18 cellular contexts compared by ENCODE assay signal in genomic region chr2:241363316-241363879, GRCh38. TPM values are rescaled to one million over a fixed set of nuclear protein-coding genes. Genes with fewer than 3 reads are reported as not detected.
A peak's percentile ranks its signal among the peaks of the same experiment; 100 is the strongest.
DNase-seq lines count a peak whose midpoint lies in the region; ATAC-seq, FAIRE-seq and TF ChIP-seq lines count a peak whose summit lies in the region.
"Had no signal": no experiment of that assay in that cellular context is flagged by ENCODE, and none has a peak within 500 bp of the region (broad histone marks: within the 10 kb centered on the region; RNA-seq: fewer than 3 reads in every experiment).

No MANE protein-coding gene starts in this region.

- H3K27me3 ChIP-seq in K562 (ENCODE audit: control insufficient read depth in 2 of 2, insufficient read depth in 2 of 2, low read length in 2 of 2), result no peaks in the 10 kb centered on the region
- H3K27me3 ChIP-seq in left lung, result no peaks in the 10 kb centered on the region
- no peaks in the 10 kb centered on the region for H3K27me3 ChIP-seq in small intestine (ENCODE audit: control insufficient read depth in 2 of 2, insufficient read depth in 2 of 2, low read length in 2 of 2)
- H3K27me3 ChIP-seq in thyroid gland, result no peaks in the 10 kb centered on the region
- H3K27me3 ChIP-seq: BLaER1 treated with 17β-estradiol and CSF1 and Interleukin-3, amounts not matched to agents 10 nM and 100 nM; esophagus squamous epithelium had no signal

- DNase-seq in GM12891 (ENCODE audit: insufficient read length, low spot score) (no peak), K562 (ENCODE audit: extremely low read depth in 1 of 4, low spot score in 3 of 4) (no peak), left lung (no peak), small intestine (peak; percentile 75), NCI-H187 treated with DMSO at 0.1 percent for 48 hours (lab: John Stamatoyannopoulos, UW) (no peak), ureter (ENCODE audit: low spot score) (no peak), thyroid gland (no peak), T-cell (no peak)
- DNase-seq: activated CD4-positive, alpha-beta T cell treated with anti-CD3 and anti-CD28 coated beads for 36 hours; activated naive CD8-positive, alpha-beta T cell treated with anti-CD3 and anti-CD28 coated beads, Interleukin-2, amount 50 U/mL, for 24 hours; activated T-cell treated with anti-CD3 and anti-CD28 coated beads for 4 hours; DND-41; esophagus squamous epithelium; HCEC 1CT; NCI-H1930; stimulated activated CD4-positive, alpha-beta T cell treated with anti-CD3 and anti-CD28 coated beads, Interleukin-1b, Interleukin-23, amount 100 ng/mL, for 48 hours had no signal

- H3K4me1 ChIP-seq in K562 (replicated peaks in 1 of 2; ENCODE audit: control insufficient read depth in 2 of 2, insufficient read depth in 2 of 2, low read length in 2 of 2) (no peaks in the 10 kb centered on the region; a peak in 1 of 5 replicates), left lung (peaks cover 0 to 15% of the 10 kb centered on the region in 2 donors), small intestine (ENCODE audit: control insufficient read depth in 2 of 2, insufficient read depth in 1 of 2, low read depth in 1 of 2, low read length in 1 of 2) (peaks cover 10 to 15% of the 10 kb centered on the region in 2 donors), thyroid gland (no peaks in the 10 kb centered on the region)

- ATAC-seq in K562 (peak; percentile 50; the same call in 2 of the 3 replicates), left lung (peak; percentile 60), T-cell (replicated peaks in 1 of 4) (no peak)
- ATAC-seq: activated CD4-positive, alpha-beta T cell treated with anti-CD3 and anti-CD28 coated beads for 36 hours; activated naive CD8-positive, alpha-beta T cell treated with anti-CD3 and anti-CD28 coated beads, Interleukin-2, amount 50 U/mL, for 24 hours had no signal

- H3K9me1 ChIP-seq in K562 (ENCODE audit: control insufficient read depth, insufficient read depth, low read length), result no peaks in the 10 kb centered on the region

- no peak for TF ChIP-seq RAD21 in K562 (CRISPR knock-in tag; conservative IDR thresholded peaks at IDR 0.05 in 1 of 2, IDR thresholded peaks at IDR 0.05 in 1 of 2)

- CTCF ChIA-PET in K562 (lab: Yijun Ruan, JAX; ENCODE audit: low intra/inter-chr PET ratio) (no interaction called here), T-cell (lab: Charles Lee) (no interaction called here)

- no peak for TF ChIP-seq EP300 in K562 (IDR thresholded peaks at IDR 0.05; ENCODE audit: low read length)

- no peak overlapping the region for H3K27ac Mint-ChIP-seq in T-cell
- H3K27ac Mint-ChIP-seq: activated CD4-positive, alpha-beta T cell treated with anti-CD3 and anti-CD28 coated beads for 36 hours; activated naive CD8-positive, alpha-beta T cell treated with anti-CD3 and anti-CD28 coated beads, Interleukin-2, amount 50 U/mL, for 24 hours had no signal

- H3K9me3 ChIP-seq in K562 (replicated peaks; ENCODE audit: control insufficient read depth, insufficient read depth, low read depth, low read length), result no peaks in the 10 kb centered on the region
- H3K9me3 ChIP-seq in left lung, result no peaks in the 10 kb centered on the region
- H3K9me3 ChIP-seq in small intestine (ENCODE audit: control insufficient read depth, low read depth), result no peaks in the 10 kb centered on the region
- H3K9me3 ChIP-seq in thyroid gland, result no peaks in the 10 kb centered on the region
- H3K9me3 ChIP-seq: BLaER1 treated with 17β-estradiol and CSF1 and Interleukin-3, amounts not matched to agents 10 nM and 100 nM; esophagus squamous epithelium had no signal

- H3K27ac ChIP-seq in K562 (ENCODE audit: extremely low read depth, low read depth, low read length) (no peak overlapping the region), left lung (no peak overlapping the region), small intestine (ENCODE audit: low read depth in 1 of 2, low read length in 1 of 2) (peak overlapping the region; percentile 12 to 62), thyroid gland (no peak overlapping the region)
- H3K27ac ChIP-seq: BLaER1 treated with 17β-estradiol and CSF1 and Interleukin-3, amounts not matched to agents 10 nM and 100 nM; esophagus squamous epithelium; RWPE1 had no signal

- peaks cover 10 to 23% (median 11%) of the 10 kb centered on the region in 3 donors for H3K4me1 Mint-ChIP-seq in T-cell

- POLR2A ChIA-PET in K562 (lab: Yijun Ruan, JAX), result interaction anchor here (0.9 kb wide), 1 partner anchor 48 kb away, joined by 3 read pairs; the partner anchor contains the start of gene HDLBP
- POLR2A ChIA-PET in T-cell (lab: Charles Lee), result no interaction called here

- no peak overlapping the region for H3K4me2 ChIP-seq in K562 (ENCODE audit: insufficient read depth, low read length)
- H3K4me2 ChIP-seq: BLaER1 treated with 17β-estradiol and CSF1 and Interleukin-3, amounts not matched to agents 10 nM and 100 nM had no signal

- H2AFZ ChIP-seq in K562 (ENCODE audit: low read depth, low read length), result no peak overlapping the region

- H3K9ac ChIP-seq in K562 (ENCODE audit: insufficient read depth in 1 of 2, low read depth in 2 of 2, low read length in 2 of 2), result no peak overlapping the region
- H3K9ac ChIP-seq: BLaER1 treated with 17β-estradiol and CSF1 and Interleukin-3, amounts not matched to agents 10 nM and 100 nM had no signal

- H3K36me3 Mint-ChIP-seq in T-cell, result no peaks in the 10 kb centered on the region

- no peaks in the 10 kb centered on the region for H3K9me3 Mint-ChIP-seq in T-cell
- H3K9me3 Mint-ChIP-seq: activated naive CD8-positive, alpha-beta T cell treated with anti-CD3 and anti-CD28 coated beads, Interleukin-2, amount 50 U/mL, for 24 hours had no signal

- FAIRE-seq in GM12891 (lab: Jason Lieb, UNC) (peak; percentile 23), K562 (lab: Jason Lieb, UNC) (no peak), small intestine (lab: Jason Lieb, UNC) (no peak)

- no peak overlapping the region for H3K4me3 ChIP-seq in K562
- no peak overlapping the region for H3K4me3 ChIP-seq in left lung
- no peak overlapping the region for H3K4me3 ChIP-seq in small intestine (ENCODE audit: low read depth in 1 of 2, low read length in 2 of 2)
- H3K4me3 ChIP-seq in thyroid gland (replicated peaks in 1 of 3), result no peak overlapping the region
- H3K4me3 ChIP-seq: BLaER1 treated with 17β-estradiol and CSF1 and Interleukin-3, amounts not matched to agents 10 nM and 100 nM; esophagus squamous epithelium had no signal

- 82% methylated on average over 8 of the region's 8 CpGs for WGBS in K562 (ENCODE audit: insufficient coverage, low coverage, missing lambda C conversion rate)
- 30 to 69% (median 36%) methylated on average over 8 of the region's 8 CpGs for WGBS in small intestine, 3 donors
- 85% methylated on average over 8 of the region's 8 CpGs for WGBS in thyroid gland, 2 donors

- peaks cover 56% of the 10 kb centered on the region for H3K79me2 ChIP-seq in K562 (ENCODE audit: control insufficient read depth, insufficient read depth, low read length)

- H4K20me1 ChIP-seq in K562 (replicated peaks; ENCODE audit: control insufficient read depth, insufficient read depth, low read length), result peaks cover 20% of the 10 kb centered on the region; the same call in 1 of the 2 replicates

- BruUV-seq in K562 (replicated peaks; lab: Mats Ljungman, UMichigan), result no TSS peak

- H3K36me3 ChIP-seq in K562 (ENCODE audit: control insufficient read depth, insufficient read depth, low read length) (peaks cover 5% of the 10 kb centered on the region; the same call in 2 of the 3 replicates), left lung (no peaks in the 10 kb centered on the region), small intestine (ENCODE audit: control insufficient read depth in 2 of 2, insufficient read depth in 2 of 2, low read length in 2 of 2) (no peaks in the 10 kb centered on the region), thyroid gland (no peaks in the 10 kb centered on the region)

- TF ChIP-seq POLR2A in GM12891 (IDR thresholded peaks at IDR 0.05; ENCODE audit: low read depth, low read length), result 0 out of 2 replicates have a peak, but pooled peaks have one; percentile 28
- no peak for TF ChIP-seq POLR2A in K562 (conservative IDR thresholded peaks at IDR 0.05)
- TF ChIP-seq POLR2A in thyroid gland (IDR thresholded peaks at IDR 0.05), result no peak

- no peaks in the 10 kb centered on the region for H3K27me3 Mint-ChIP-seq in T-cell
- H3K27me3 Mint-ChIP-seq: activated CD4-positive, alpha-beta T cell treated with anti-CD3 and anti-CD28 coated beads for 36 hours; activated naive CD8-positive, alpha-beta T cell treated with anti-CD3 and anti-CD28 coated beads, Interleukin-2, amount 50 U/mL, for 24 hours had no signal

- H3K4me3 Mint-ChIP-seq in T-cell, result no peak overlapping the region
- H3K4me3 Mint-ChIP-seq: activated CD4-positive, alpha-beta T cell treated with anti-CD3 and anti-CD28 coated beads for 36 hours; activated naive CD8-positive, alpha-beta T cell treated with anti-CD3 and anti-CD28 coated beads, Interleukin-2, amount 50 U/mL, for 24 hours had no signal

- in situ Hi-C loops in K562 (cut with MboI), result no loop called here

- TF ChIP-seq CTCF in K562 (IDR thresholded peaks at IDR 0.05 in 2 of 3, conservative IDR thresholded peaks at IDR 0.05 in 1 of 3; ENCODE audit: insufficient read depth in 2 of 3, low read depth in 1 of 3, low read length in 3 of 3), result no peak
- TF ChIP-seq CTCF in left lung (IDR thresholded peaks at IDR 0.05), result no peak
- no peak for TF ChIP-seq CTCF in thyroid gland (IDR thresholded peaks at IDR 0.05)

- intact Hi-C loops in K562 (cut with micrococcal nuclease) (no loop called here), left lung (cut with DNase I) (no loop called here), thyroid gland (cut with DNase I) (no loop called here)

RNA-seq across cellular contexts. Expression of gene FARP2, which starts 7.3 kb away (rescaled TPM):
- 13.1 TPM for polyA plus RNA-seq in GM12891 (2012; ENCODE audit: low read depth, missing spikeins)
- 47.3 and 56.4 TPM in 2 replicates for total RNA-seq in K562 (2011; cell fraction: chromatin; rRNA removed; ENCODE audit: low replicate concordance)
- 21.8 and 22.8 TPM in 2 replicates for total RNA-seq in K562 (2011; cell fraction: nucleolus; rRNA removed)
- total RNA-seq in K562 (2011; cell fraction: nucleoplasm; rRNA removed), result 34.2 and 47.6 TPM in 2 replicates
- 16.0 and 17.1 TPM in 2 replicates for total RNA-seq in K562 (2014; rRNA removed)
- 25.3 and 25.5 TPM in 2 replicates for total RNA-seq in K562 (2014; rRNA removed; fragmentation: Illumina TruSeq; extraction: Trizol)
- 20.1 and 21.1 TPM in 2 replicates for total RNA-seq in K562 (2015; rRNA removed; fragmentation: Illumina TruSeq; extraction: Trizol)
- 32.5 and 38.1 TPM in 2 replicates for total RNA-seq in K562 (2021)
- polyA plus RNA-seq in K562 (2011; rRNA removed), result 22.8 and 35.0 TPM in 2 replicates
- polyA plus RNA-seq in K562 (2011; cell fraction: cytosol; rRNA removed), result 17.8 and 20.1 TPM in 2 replicates
- polyA plus RNA-seq in K562 (2011; cell fraction: nucleus; rRNA removed), result 25.5 and 34.7 TPM in 2 replicates
- polyA plus RNA-seq in K562 (2012), result 12.2 and 14.5 TPM in 2 replicates
- 23.5 and 23.6 TPM in 2 replicates for polyA plus RNA-seq in K562 (2014; fragmentation: Illumina TruSeq; extraction: Trizol)
- 1 to 10 TPM; 4.1 to 5.9 TPM for polyA plus RNA-seq in K562 (2014; fragmentation: Nextera tagmentation; extraction: Ambion mirVana)
- polyA plus RNA-seq in K562 (2014; rRNA removed), result 17.5 and 22.4 TPM in 2 replicates
- polyA minus RNA-seq in K562 (2011; rRNA and poly(A)+ RNA removed), result 28.9 and 51.2 TPM in 2 replicates
- polyA minus RNA-seq in K562 (2011; cell fraction: cytosol; rRNA and poly(A)+ RNA removed), result 19.7 and 27.7 TPM in 2 replicates
- polyA minus RNA-seq in K562 (2011; cell fraction: nucleus; rRNA and poly(A)+ RNA removed), result 10.6 and 16.6 TPM in 2 replicates
- total RNA-seq in left lung, result 10 to 100 TPM; 32.2 to 37.0 TPM
- polyA plus RNA-seq in small intestine, result 10 to 100 TPM; 25.7 to 60.6 (median 38.9) TPM
- total RNA-seq in ureter, result 120 TPM
- total RNA-seq in thyroid gland, result 10 to 100 TPM; 16.9 to 24.1 (median 20.3) TPM
- 10 to 100 TPM; 15.8 to 27.5 (median 18.5) TPM for total RNA-seq in T-cell

RNA-seq across cellular contexts. Expression of gene SEPTIN2, which starts 47.7 kb away (rescaled TPM):
- 190 TPM for polyA plus RNA-seq in GM12891 (2012; ENCODE audit: low read depth, missing spikeins)
- 162 and 401 TPM in 2 replicates for total RNA-seq in K562 (2011; cell fraction: chromatin; rRNA removed; ENCODE audit: low replicate concordance)
- 89.9 and 107 TPM in 2 replicates for total RNA-seq in K562 (2011; cell fraction: nucleolus; rRNA removed)
- 233 and 405 TPM in 2 replicates for total RNA-seq in K562 (2011; cell fraction: nucleoplasm; rRNA removed)
- total RNA-seq in K562 (2014; rRNA removed) (132 and 145 TPM in 2 replicates), K562 (2014; rRNA removed; fragmentation: Illumina TruSeq; extraction: Trizol) (169 and 197 TPM in 2 replicates), K562 (2015; rRNA removed; fragmentation: Illumina TruSeq; extraction: Trizol) (149 and 166 TPM in 2 replicates), K562 (2021) (144 and 162 TPM in 2 replicates), left lung (100 to 1,000 TPM; 320 to 344 TPM), ureter (480 TPM), thyroid gland (100 to 1,000 TPM; 340 to 417 (median 365) TPM), T-cell (100 to 1,000 TPM; 182 to 209 (median 189) TPM)
- polyA plus RNA-seq in K562 (2011; rRNA removed) (271 and 367 TPM in 2 replicates), K562 (2014; fragmentation: Illumina TruSeq; extraction: Trizol) (232 and 235 TPM in 2 replicates), K562 (2014; fragmentation: Nextera tagmentation; extraction: Ambion mirVana) (100 to 1,000 TPM; 121 to 201 TPM), K562 (2014; rRNA removed) (164 and 179 TPM in 2 replicates), small intestine (100 to 1,000 TPM; 112 to 171 (median 125) TPM)
- polyA plus RNA-seq in K562 (2011; cell fraction: cytosol; rRNA removed), result 90.2 and 172 TPM in 2 replicates
- 157 and 224 TPM in 2 replicates for polyA plus RNA-seq in K562 (2011; cell fraction: nucleus; rRNA removed)
- 139 and 187 TPM in 2 replicates for polyA plus RNA-seq in K562 (2012)
- 260 and 291 TPM in 2 replicates for polyA minus RNA-seq in K562 (2011; rRNA and poly(A)+ RNA removed)
- polyA minus RNA-seq in K562 (2011; cell fraction: cytosol; rRNA and poly(A)+ RNA removed), result 84.3 and 90.8 TPM in 2 replicates
- 82.0 and 123 TPM in 2 replicates for polyA minus RNA-seq in K562 (2011; cell fraction: nucleus; rRNA and poly(A)+ RNA removed)

RNA-seq across cellular contexts. Expression of gene HDLBP, which starts 47.9 kb away (rescaled TPM):
- 212 TPM for polyA plus RNA-seq in GM12891 (2012; ENCODE audit: low read depth, missing spikeins)
- 614 and 791 TPM in 2 replicates for total RNA-seq in K562 (2011; cell fraction: chromatin; rRNA removed; ENCODE audit: low replicate concordance)
- total RNA-seq in K562 (2011; cell fraction: nucleolus; rRNA removed), result 306 TPM in 2 replicates
- 325 and 335 TPM in 2 replicates for total RNA-seq in K562 (2011; cell fraction: nucleoplasm; rRNA removed)
- 254 and 333 TPM in 2 replicates for total RNA-seq in K562 (2014; rRNA removed)
- 123 and 130 TPM in 2 replicates for total RNA-seq in K562 (2014; rRNA removed; fragmentation: Illumina TruSeq; extraction: Trizol)
- 163 and 180 TPM in 2 replicates for total RNA-seq in K562 (2015; rRNA removed; fragmentation: Illumina TruSeq; extraction: Trizol)
- 221 and 223 TPM in 2 replicates for total RNA-seq in K562 (2021)
- 106 and 166 TPM in 2 replicates for polyA plus RNA-seq in K562 (2011; rRNA removed)
- 115 and 144 TPM in 2 replicates for polyA plus RNA-seq in K562 (2011; cell fraction: cytosol; rRNA removed)
- polyA plus RNA-seq in K562 (2011; cell fraction: nucleus; rRNA removed), result 272 and 310 TPM in 2 replicates
- polyA plus RNA-seq in K562 (2012), result 126 and 183 TPM in 2 replicates
- polyA plus RNA-seq in K562 (2014; fragmentation: Illumina TruSeq; extraction: Trizol), result 240 and 378 TPM in 2 replicates
- polyA plus RNA-seq in K562 (2014; fragmentation: Nextera tagmentation; extraction: Ambion mirVana), result 10 to 100 TPM; 24.4 to 68.4 TPM
- 111 and 146 TPM in 2 replicates for polyA plus RNA-seq in K562 (2014; rRNA removed)
- polyA minus RNA-seq in K562 (2011; rRNA and poly(A)+ RNA removed), result 213 and 275 TPM in 2 replicates
- polyA minus RNA-seq in K562 (2011; cell fraction: cytosol; rRNA and poly(A)+ RNA removed), result 161 and 189 TPM in 2 replicates
- 111 and 215 TPM in 2 replicates for polyA minus RNA-seq in K562 (2011; cell fraction: nucleus; rRNA and poly(A)+ RNA removed)
- 100 to 1,000 TPM; 559 to 567 TPM for total RNA-seq in left lung
- 100 to 1,000 TPM; 136 to 193 (median 150) TPM for polyA plus RNA-seq in small intestine
- total RNA-seq in ureter, result 526 TPM
- total RNA-seq in thyroid gland, result 100 to 1,000 TPM; 303 to 490 (median 435) TPM
- total RNA-seq in T-cell, result 100 to 1,000 TPM; 130 to 184 (median 148) TPM

Comparison
In these comparisons a context has a peak if more than half of its experiments do, and no peak if none do; other contexts are left out.
1. ATAC-seq: peak in K562 (single experiment) and left lung (single experiment); none in T-cell (0 of 4).
2. H3K27ac ChIP-seq: peak in small intestine (2 of 2); none in K562 (single experiment), left lung (0 of 2) and thyroid gland (0 of 3).